In genomic region chr5:32571128-32571527, GRCh38 we compare ENCODE assay signal across 24 cellular contexts.
"Had no signal": no experiment of that assay in that cellular context is flagged by ENCODE, and none has a peak within 500 bp of the region (broad histone marks: within the 10 kb centered on the region; RNA-seq: fewer than 3 reads in every experiment).

No MANE protein-coding gene starts in this region.

- H3K27ac Mint-ChIP-seq: activated CD4-positive, alpha-beta memory T cell treated with anti-CD3 and anti-CD28 coated beads, Interleukin-2, amount 10 ng/mL, durations not matched to agents 7 days and 5 days; activated naive CD4-positive, alpha-beta T cell treated with anti-CD3 and anti-CD28 coated beads, Interleukin-2, amount 50 U/mL, for 24 hours; activated T-helper 1 cell treated with anti-CD3 and anti-CD28 coated beads, Interleukin-12 subunit alpha, Interleukin-12 subunit beta, Interleukin-2, Interleukin-4 antibody, amounts not matched to agents 30 ng/mL and 10 ng/mL and 1 ng/mL, durations not matched to agents 14 hours and 24 hours and 36 hours had no signal

- H3K4me3 Mint-ChIP-seq: activated CD4-positive, alpha-beta memory T cell treated with anti-CD3 and anti-CD28 coated beads, Interleukin-2, amount 10 ng/mL, durations not matched to agents 7 days and 5 days; activated naive CD4-positive, alpha-beta T cell treated with anti-CD3 and anti-CD28 coated beads, Interleukin-2, amount 50 U/mL, for 24 hours; activated T-helper 1 cell treated with anti-CD3 and anti-CD28 coated beads, Interleukin-12 subunit alpha, Interleukin-12 subunit beta, Interleukin-2, Interleukin-4 antibody, amounts not matched to agents 30 ng/mL and 10 ng/mL and 1 ng/mL, durations not matched to agents 14 hours and 24 hours and 36 hours had no signal

- FAIRE-seq: RCC 7860 had no signal

- H3K4me1 Mint-ChIP-seq: activated naive CD4-positive, alpha-beta T cell treated with anti-CD3 and anti-CD28 coated beads, Interleukin-2, amount 50 U/mL, for 24 hours had no signal

- H3K9me3 ChIP-seq: breast epithelium had no signal

- H3K27ac ChIP-seq: breast epithelium, coronary artery, VCaP had no signal

- H3K36me3 ChIP-seq: breast epithelium had no signal

- H3K4me1 ChIP-seq: breast epithelium had no signal

- H3K4me3 ChIP-seq: breast epithelium, coronary artery had no signal

- H3K9me3 Mint-ChIP-seq: activated CD4-positive, alpha-beta memory T cell treated with anti-CD3 and anti-CD28 coated beads, Interleukin-2, amount 10 ng/mL, durations not matched to agents 7 days and 5 days; activated naive CD4-positive, alpha-beta T cell treated with anti-CD3 and anti-CD28 coated beads, Interleukin-2, amount 50 U/mL, for 24 hours had no signal

- DNase-seq: activated CD4-positive, alpha-beta memory T cell treated with anti-CD3 and anti-CD28 coated beads, Interleukin-2, amount 10 ng/mL, durations not matched to agents 7 days and 5 days; activated CD4-positive, alpha-beta T cell treated with anti-CD3 and anti-CD28 coated beads, Interleukin-2, amount 50 U/mL, for 1 hour; activated CD4-positive, CD25-positive, alpha-beta regulatory T cell; activated CD8-positive, alpha-beta memory T cell treated with anti-CD3 and anti-CD28 coated beads, Interleukin-2, amount 50 U/mL, for 48 hours; activated effector memory CD4-positive, alpha-beta T cell treated with Interleukin-2 at 50 U/mL for 16 hours; activated naive CD4-positive, alpha-beta T cell; activated T-cell treated with anti-CD3 and anti-CD28 coated beads, Interleukin-2, amount 50 U/mL, for 1 hour; aorta; caudate nucleus; MV-4-11; NCI-H1092 treated with DMSO at 0.1 percent for 48 hours; NCI-H1417 treated with DMSO at 0.1 percent for 48 hours; NCI-H1694; NCI-H2029; NCI-H345; NCI-H510A; NCI-H526 treated with DMSO at 0.1 percent for 48 hours; SHP77 had no signal

- H3K27me3 ChIP-seq: breast epithelium had no signal

- H3K27me3 Mint-ChIP-seq: activated CD4-positive, alpha-beta memory T cell treated with anti-CD3 and anti-CD28 coated beads, Interleukin-2, amount 10 ng/mL, durations not matched to agents 7 days and 5 days; activated naive CD4-positive, alpha-beta T cell treated with anti-CD3 and anti-CD28 coated beads, Interleukin-2, amount 50 U/mL, for 24 hours had no signal
